In genomic region chr4:134936014-134936413, GRCh38 we compare ENCODE assay signal across 22 cellular contexts.
"Had no signal": no experiment of that assay in that cellular context is flagged by ENCODE, and none has a peak within 500 bp of the region (broad histone marks: within the 10 kb centered on the region; RNA-seq: fewer than 3 reads in every experiment).

No MANE protein-coding gene starts in this region.

- H3K79me2 ChIP-seq: hepatocyte, parathyroid adenoma had no signal

- H3K4me1 ChIP-seq: gastrocnemius medialis, heart left ventricle, lower lobe of right lung, parathyroid adenoma, right lobe of liver, testis, tibial artery, upper lobe of right lung, uterus had no signal

- H3K4me2 ChIP-seq: hepatocyte had no signal

- H3K36me3 ChIP-seq: gastrocnemius medialis, heart left ventricle, lower lobe of right lung, neutrophil, right lobe of liver, tibial artery, upper lobe of right lung, uterus had no signal

- H3K9me3 ChIP-seq: gastrocnemius medialis, heart left ventricle, lower lobe of right lung, neutrophil, right lobe of liver, testis, tibial artery, upper lobe of right lung, uterus had no signal

- H3K27me3 Mint-ChIP-seq: progenitor cell of endocrine pancreas had no signal

- DNase-seq: effector CD4-positive, alpha-beta T cell; foreskin fibroblast; gastrocnemius medialis; heart left ventricle; left ventricle myocardium superior; lower lobe of right lung; natural killer cell; right lobe of liver; small intestine; stimulated activated CD4-positive, alpha-beta T cell treated with anti-CD3 and anti-CD28 coated beads, Interleukin-2, amount 100 ng/mL, for 24 hours; stimulated activated CD4-positive, alpha-beta T cell treated with anti-CD3 and anti-CD28 coated beads, Interleukin-4, amount 100 ng/mL, for 24 hours; tibial artery; upper lobe of right lung; uterus had no signal

- H3K4me1 Mint-ChIP-seq: natural killer cell; stimulated activated effector memory CD8-positive, alpha-beta T cell treated with anti-CD3 and anti-CD28 coated beads, Interleukin-12 subunit alpha, Interleukin-12 subunit beta, amount 100 ng/mL, for 72 hours had no signal

- H3K36me3 Mint-ChIP-seq: natural killer cell; stimulated activated effector memory CD8-positive, alpha-beta T cell treated with anti-CD3 and anti-CD28 coated beads, Interleukin-12 subunit alpha, Interleukin-12 subunit beta, amount 100 ng/mL, for 72 hours had no signal

- H3K9ac ChIP-seq: parathyroid adenoma had no signal

- H3K27me3 ChIP-seq: dorsolateral prefrontal cortex, gastrocnemius medialis, heart left ventricle, hepatocyte, neutrophil, right lobe of liver, testis, tibial artery, upper lobe of right lung, uterus had no signal

- H2AFZ ChIP-seq: hepatocyte, parathyroid adenoma had no signal

- H3K27ac Mint-ChIP-seq: natural killer cell; progenitor cell of endocrine pancreas; stimulated activated effector memory CD8-positive, alpha-beta T cell treated with anti-CD3 and anti-CD28 coated beads, Interleukin-12 subunit alpha, Interleukin-12 subunit beta, amount 100 ng/mL, for 72 hours had no signal

- H3K4me3 Mint-ChIP-seq: natural killer cell; stimulated activated effector memory CD8-positive, alpha-beta T cell treated with anti-CD3 and anti-CD28 coated beads, Interleukin-12 subunit alpha, Interleukin-12 subunit beta, amount 100 ng/mL, for 72 hours had no signal

- H3K27ac ChIP-seq: dorsolateral prefrontal cortex, epithelial cell of prostate, gastrocnemius medialis, heart left ventricle, hepatocyte, lower lobe of right lung, neutrophil, parathyroid adenoma, right lobe of liver, testis, tibial artery, upper lobe of right lung, uterus had no signal

- H3K4me3 ChIP-seq: dorsolateral prefrontal cortex, gastrocnemius medialis, heart left ventricle, hepatocyte, lower lobe of right lung, right lobe of liver, testis, tibial artery, upper lobe of right lung, uterus had no signal
